ENCODE assay signal across 21 cellular contexts in genomic region chr14:73998736-73999135, GRCh38.
"Had no signal": no experiment of that assay in that cellular context is flagged by ENCODE, and none has a peak within 500 bp of the region (broad histone marks: within the 10 kb centered on the region; RNA-seq: fewer than 3 reads in every experiment).

No MANE protein-coding gene starts in this region.

- H3K27ac Mint-ChIP-seq: activated naive CD8-positive, alpha-beta T cell treated with anti-CD3 and anti-CD28 coated beads for 36 hours; activated T-cell treated with anti-CD3 and anti-CD28 coated beads, Interleukin-2, amount 50 U/mL, for 24 hours; memory B cell; naive B cell; stimulated activated naive CD8-positive, alpha-beta T cell treated with anti-CD3 and anti-CD28 coated beads, Interleukin-15, Interleukin-2, amounts not matched to agents 100 ng/mL and 50 ng/mL, for 24 hours had no signal

- FAIRE-seq: astrocyte, TTC549 had no signal

- H3K4me3 Mint-ChIP-seq: activated naive CD8-positive, alpha-beta T cell treated with anti-CD3 and anti-CD28 coated beads for 36 hours; activated T-cell treated with anti-CD3 and anti-CD28 coated beads, Interleukin-2, amount 50 U/mL, for 24 hours; memory B cell; naive B cell; stimulated activated naive CD8-positive, alpha-beta T cell treated with anti-CD3 and anti-CD28 coated beads, Interleukin-15, Interleukin-2, amounts not matched to agents 100 ng/mL and 50 ng/mL, for 24 hours had no signal

- ATAC-seq: left ventricle myocardium superior, right cardiac atrium had no signal

- DNase-seq: activated CD8-positive, alpha-beta memory T cell treated with anti-CD3 and anti-CD28 coated beads for 24 hours; activated CD8-positive, alpha-beta memory T cell treated with anti-CD3 and anti-CD28 coated beads, Interleukin-2, amount 50 U/mL, for 4 hours; activated naive CD4-positive, alpha-beta T cell treated with Interleukin-2 at 50 U/mL for 16 hours; activated naive CD8-positive, alpha-beta T cell treated with anti-CD3 and anti-CD28 coated beads for 36 hours; activated T-cell treated with anti-CD3 and anti-CD28 coated beads, Interleukin-2, amount 50 U/mL, for 24 hours; central memory CD4-positive, alpha-beta T cell; foreskin fibroblast; kidney glomerular epithelial cell; left ventricle myocardium superior; naive B cell; ovary; right cardiac atrium; stimulated activated CD4-positive, alpha-beta T cell treated with anti-CD3 and anti-CD28 coated beads, Interleukin-1b, Interleukin-23, amount 100 ng/mL, for 48 hours; substantia nigra; T-helper 1 cell; tibial artery; uterus had no signal

- H3K4me1 Mint-ChIP-seq: activated naive CD8-positive, alpha-beta T cell treated with anti-CD3 and anti-CD28 coated beads for 36 hours had no signal

- H3K36me3 Mint-ChIP-seq: activated naive CD8-positive, alpha-beta T cell treated with anti-CD3 and anti-CD28 coated beads for 36 hours had no signal

- H3K27me3 Mint-ChIP-seq: activated naive CD8-positive, alpha-beta T cell treated with anti-CD3 and anti-CD28 coated beads for 36 hours; activated T-cell treated with anti-CD3 and anti-CD28 coated beads, Interleukin-2, amount 50 U/mL, for 24 hours; memory B cell; naive B cell; stimulated activated naive CD8-positive, alpha-beta T cell treated with anti-CD3 and anti-CD28 coated beads, Interleukin-15, Interleukin-2, amounts not matched to agents 100 ng/mL and 50 ng/mL, for 24 hours had no signal

- H3K9me3 Mint-ChIP-seq: activated naive CD8-positive, alpha-beta T cell treated with anti-CD3 and anti-CD28 coated beads for 36 hours; activated T-cell treated with anti-CD3 and anti-CD28 coated beads, Interleukin-2, amount 50 U/mL, for 24 hours; memory B cell; naive B cell; stimulated activated naive CD8-positive, alpha-beta T cell treated with anti-CD3 and anti-CD28 coated beads, Interleukin-15, Interleukin-2, amounts not matched to agents 100 ng/mL and 50 ng/mL, for 24 hours had no signal
